Comparison of ENCODE assay signal across 34 cellular contexts in genomic region chr2:150669492-150669891, GRCh38.
DNase-seq lines count a peak whose midpoint lies in the region; ATAC-seq, FAIRE-seq and TF ChIP-seq lines count a peak whose summit lies in the region.
"Had no signal": no experiment of that assay in that cellular context is flagged by ENCODE, and none has a peak within 500 bp of the region (broad histone marks: within the 10 kb centered on the region; RNA-seq: fewer than 3 reads in every experiment).

No MANE protein-coding gene starts in this region.

- no peak overlapping the region for H4K8ac ChIP-seq in IMR-90 (ENCODE audit: low read depth in 2 of 2, low read length in 2 of 2)

- TF ChIP-seq CTCF in A549 (IDR thresholded peaks at IDR 0.05), result no peak
- no peak for TF ChIP-seq CTCF in HEK293 (tag by site-specific recombination; IDR thresholded peaks at IDR 0.05)
- no peak for TF ChIP-seq CTCF in IMR-90 (conservative IDR thresholded peaks at IDR 0.05; ENCODE audit: low read depth, low read length)

- H3K9me3 Mint-ChIP-seq in stimulated activated effector memory CD8-positive, alpha-beta T cell treated with anti-CD3 and anti-CD28 coated beads, Interleukin-12 subunit alpha, Interleukin-12 subunit beta, amount 100 ng/mL, for 72 hours, result peaks cover 3% of the 10 kb centered on the region
- H3K9me3 Mint-ChIP-seq: CD4-positive, alpha-beta T cell had no signal

- no peak for TF ChIP-seq RAD21 in A549 (conservative IDR thresholded peaks at IDR 0.05 in 1 of 2, IDR thresholded peaks at IDR 0.05 in 1 of 2)
- TF ChIP-seq RAD21 in IMR-90 (IDR thresholded peaks at IDR 0.05; ENCODE audit: low read length), result no peak

- no peak overlapping the region for H3K9ac ChIP-seq in IMR-90 (ENCODE audit: low read depth, low read length)
- H3K9ac ChIP-seq: BLaER1; BLaER1 treated with 17β-estradiol and CSF1 and Interleukin-3, amounts not matched to agents 10 nM and 100 nM had no signal

- no peak overlapping the region for H3K14ac ChIP-seq in IMR-90 (replicated peaks; ENCODE audit: low read depth, low read length)

- no peak overlapping the region for H3K4me3 Mint-ChIP-seq in stimulated activated effector memory CD8-positive, alpha-beta T cell treated with anti-CD3 and anti-CD28 coated beads, Interleukin-12 subunit alpha, Interleukin-12 subunit beta, amount 100 ng/mL, for 72 hours
- H3K4me3 Mint-ChIP-seq: B cell; CD14-positive monocyte; CD4-positive, alpha-beta memory T cell; CD4-positive, alpha-beta T cell; CD4-positive, CD25-positive, alpha-beta regulatory T cell; CD8-positive, alpha-beta memory T cell; CD8-positive, alpha-beta T cell had no signal

- no peaks in the 10 kb centered on the region for H3K4me1 ChIP-seq in A549
- H3K4me1 ChIP-seq in HEK293 (ENCODE audit: control insufficient read depth, insufficient read depth, low read length), result no peaks in the 10 kb centered on the region
- H3K4me1 ChIP-seq in IMR-90 (ENCODE audit: control insufficient read depth, insufficient read depth, low read length), result no peaks in the 10 kb centered on the region
- H3K4me1 ChIP-seq: BE2C; BLaER1; BLaER1 treated with 17β-estradiol and CSF1 and Interleukin-3, amounts not matched to agents 10 nM and 100 nM; Caco-2 had no signal

- H3K79me1 ChIP-seq in IMR-90 (ENCODE audit: low read depth in 1 of 2, low read length in 2 of 2), result no peaks in the 10 kb centered on the region

- no peak overlapping the region for H3K27ac Mint-ChIP-seq in stimulated activated effector memory CD8-positive, alpha-beta T cell treated with anti-CD3 and anti-CD28 coated beads, Interleukin-12 subunit alpha, Interleukin-12 subunit beta, amount 100 ng/mL, for 72 hours
- H3K27ac Mint-ChIP-seq: B cell; CD14-positive monocyte; CD4-positive, alpha-beta memory T cell; CD4-positive, alpha-beta T cell; CD4-positive, CD25-positive, alpha-beta regulatory T cell; CD8-positive, alpha-beta memory T cell; CD8-positive, alpha-beta T cell had no signal

- intact Hi-C loops in IMR-90 (cut with micrococcal nuclease), result no loop called here

- no peak overlapping the region for H2BK15ac ChIP-seq in IMR-90 (ENCODE audit: low read depth, low read length)

- H3K18ac ChIP-seq in IMR-90 (ENCODE audit: low read depth, low read length), result no peak overlapping the region

- no peak overlapping the region for H2BK5ac ChIP-seq in IMR-90 (ENCODE audit: low read depth, low read length, poor library complexity, severe bottlenecking)

- TF ChIP-seq POLR2A in A549 (IDR thresholded peaks at IDR 0.05; ENCODE audit: low read length) (no peak), IMR-90 (IDR thresholded peaks at IDR 0.05; ENCODE audit: low read depth, low read length) (no peak)

- DNase-seq in A549 (ENCODE audit: low read depth in 1 of 2, low spot score in 1 of 2) (no peak), IMR-90 (no peak), middle frontal gyrus (ENCODE audit: extremely low spot score, low spot score) (no peak), NAMALWA (ENCODE audit: low spot score) (no peak)
- no peak for DNase-seq in stimulated activated effector memory CD8-positive, alpha-beta T cell treated with anti-CD3 and anti-CD28 coated beads, Interleukin-12 subunit alpha, Interleukin-12 subunit beta, amount 100 ng/mL, for 72 hours (ENCODE audit: low spot score in 2 of 2)
- DNase-seq: 8988T; ACHN; AML-193; BE2C; C1 segment of cervical spinal cord; Caco-2; Calu3; CD4-positive, alpha-beta memory T cell; CD4-positive, alpha-beta T cell; CD4-positive, CD25-positive, alpha-beta regulatory T cell; CD8-positive, alpha-beta memory T cell; CD8-positive, alpha-beta T cell; COR-L47; DMS 273 treated with DMSO at 0.1 percent for 48 hours; DMS153; DMS53; DMS79; DMS79 treated with DMSO at 0.1 percent for 48 hours; DND-41; EL had no signal

- no peak overlapping the region for H3K23ac ChIP-seq in IMR-90 (ENCODE audit: low read depth, low read length)

- POLR2A ChIA-PET in A549 (lab: Yijun Ruan, JAX) (no interaction called here), HEK293 (lab: Yijun Ruan, JAX) (no interaction called here), IMR-90 (lab: Charles Lee; ENCODE audit: unreplicated experiment) (no interaction called here)

- H3K4me2 ChIP-seq in A549 (no peak overlapping the region), IMR-90 (ENCODE audit: low read depth, low read length) (no peak overlapping the region)
- H3K4me2 ChIP-seq: BLaER1; BLaER1 treated with 17β-estradiol and CSF1 and Interleukin-3, amounts not matched to agents 10 nM and 100 nM had no signal

- H3K9me3 ChIP-seq in A549 (no peaks in the 10 kb centered on the region), HEK293 (ENCODE audit: control insufficient read depth, insufficient read depth, low read depth, low read length) (no peaks in the 10 kb centered on the region), IMR-90 (ENCODE audit: control insufficient read depth, insufficient read depth, low read length) (no peaks in the 10 kb centered on the region)
- H3K9me3 ChIP-seq: BE2C; BLaER1; BLaER1 treated with 17β-estradiol and CSF1 and Interleukin-3, amounts not matched to agents 10 nM and 100 nM; Caco-2 had no signal

- H3K36me3 Mint-ChIP-seq in stimulated activated effector memory CD8-positive, alpha-beta T cell treated with anti-CD3 and anti-CD28 coated beads, Interleukin-12 subunit alpha, Interleukin-12 subunit beta, amount 100 ng/mL, for 72 hours, result no peaks in the 10 kb centered on the region
- H3K36me3 Mint-ChIP-seq: CD14-positive monocyte; CD4-positive, alpha-beta memory T cell; CD4-positive, CD25-positive, alpha-beta regulatory T cell; CD8-positive, alpha-beta memory T cell; CD8-positive, alpha-beta T cell had no signal

- H4K5ac ChIP-seq in IMR-90 (ENCODE audit: low read depth, low read length), result no peak overlapping the region

- H3K4me1 Mint-ChIP-seq in stimulated activated effector memory CD8-positive, alpha-beta T cell treated with anti-CD3 and anti-CD28 coated beads, Interleukin-12 subunit alpha, Interleukin-12 subunit beta, amount 100 ng/mL, for 72 hours, result no peaks in the 10 kb centered on the region
- H3K4me1 Mint-ChIP-seq: B cell; CD14-positive monocyte; CD4-positive, alpha-beta memory T cell; CD4-positive, CD25-positive, alpha-beta regulatory T cell; CD8-positive, alpha-beta memory T cell had no signal

- FAIRE-seq in A549 (lab: Jason Lieb, UNC), result no peak
- FAIRE-seq: A204.1, D721Med had no signal

- no peak overlapping the region for H3K27ac ChIP-seq in A549
- no peak overlapping the region for H3K27ac ChIP-seq in HEK293 (ENCODE audit: extremely low read depth, low read depth, low read length)
- H3K27ac ChIP-seq in IMR-90 (ENCODE audit: insufficient read depth, low read length), result no peak overlapping the region
- H3K27ac ChIP-seq: 22Rv1; BLaER1; BLaER1 treated with 17β-estradiol and CSF1 and Interleukin-3, amounts not matched to agents 10 nM and 100 nM; C4-2B had no signal

- H2AFZ ChIP-seq in IMR-90 (replicated peaks; ENCODE audit: low read length, poor library complexity), result no peak overlapping the region

- no peak overlapping the region for H2AK5ac ChIP-seq in IMR-90 (ENCODE audit: low read depth, low read length)

- H4K91ac ChIP-seq in IMR-90 (ENCODE audit: insufficient read depth, low read depth, low read length), result no peak overlapping the region

- ATAC-seq in A549 (no peak), IMR-90 (ENCODE audit: low read depth) (no peak)
- no peak for ATAC-seq in stimulated activated effector memory CD8-positive, alpha-beta T cell treated with anti-CD3 and anti-CD28 coated beads, Interleukin-12 subunit alpha, Interleukin-12 subunit beta, amount 100 ng/mL, for 72 hours
- ATAC-seq: CD8-positive, alpha-beta T cell had no signal

- H3K4me3 ChIP-seq in A549 (no peak overlapping the region), HEK293 (ENCODE audit: low read depth, low read length) (no peak overlapping the region), IMR-90 (ENCODE audit: insufficient read depth, low read depth, low read length) (no peak overlapping the region)
- H3K4me3 ChIP-seq: BLaER1; BLaER1 treated with 17β-estradiol and CSF1 and Interleukin-3, amounts not matched to agents 10 nM and 100 nM had no signal

- CTCF ChIA-PET in A549 (lab: Yijun Ruan, JAX), result no interaction called here
- CTCF ChIA-PET in HEK293 (lab: Yijun Ruan, JAX), result no interaction called here
- CTCF ChIA-PET in IMR-90 (lab: Yijun Ruan, JAX), result no interaction called here

- no peak overlapping the region for H2BK120ac ChIP-seq in IMR-90 (ENCODE audit: low read depth, low read length)

- H3K56ac ChIP-seq in IMR-90 (ENCODE audit: extremely low read depth, insufficient read depth, low read length), result no peak overlapping the region

- H3K36me3 ChIP-seq in HEK293 (ENCODE audit: control insufficient read depth in 2 of 2, insufficient read depth in 1 of 2, low read length in 2 of 2) (no peaks in the 10 kb centered on the region), IMR-90 (ENCODE audit: control insufficient read depth, insufficient read depth, low read length) (no peaks in the 10 kb centered on the region)
- H3K36me3 ChIP-seq: BE2C; BLaER1; BLaER1 treated with 17β-estradiol and CSF1 and Interleukin-3, amounts not matched to agents 10 nM and 100 nM had no signal

- H2AK9ac ChIP-seq in IMR-90 (replicated peaks; ENCODE audit: low read depth, low read length, poor library complexity), result no peak overlapping the region

- no peak for TF ChIP-seq EP300 in A549 (IDR thresholded peaks at IDR 0.05)

- in situ Hi-C loops in IMR-90 (cut with MboI; ENCODE audit: low sequenced_read_pairs), result no loop called here

- no peaks in the 10 kb centered on the region for H3K9me1 ChIP-seq in IMR-90 (ENCODE audit: insufficient read depth, low read length)

- BruUV-seq in IMR-90 (replicated peaks; lab: Mats Ljungman, UMichigan), result no TSS peak

- dilution Hi-C loops in IMR-90 (cut with HindIII; ENCODE audit: low sequenced_read_pairs, unreplicated experiment), result no loop called here

- 0 out of 2 replicates have a peak overlapping the region, but pooled peaks have one; percentile 27 for H3K4ac ChIP-seq in IMR-90 (ENCODE audit: low read depth, low read length)

- no peaks in the 10 kb centered on the region for H3K27me3 ChIP-seq in IMR-90 (ENCODE audit: control insufficient read depth, insufficient read depth, low read length)
- H3K27me3 ChIP-seq: BE2C; BLaER1; BLaER1 treated with 17β-estradiol and CSF1 and Interleukin-3, amounts not matched to agents 10 nM and 100 nM had no signal

- WGBS in A549 (ENCODE audit: missing lambda C conversion rate), result 52% methylated on average over 3 of the region's 3 CpGs
- no CpG with 5 or more reads among the region's 3 CpGs for WGBS in IMR-90 (ENCODE audit: extremely low coverage in 2 of 2, insufficient read length in 1 of 2), 2 experiments

- no peaks in the 10 kb centered on the region for H4K20me1 ChIP-seq in IMR-90 (ENCODE audit: insufficient read depth, low read length)
- H4K20me1 ChIP-seq: BLaER1; BLaER1 treated with 17β-estradiol and CSF1 and Interleukin-3, amounts not matched to agents 10 nM and 100 nM had no signal

- no peak overlapping the region for H2BK20ac ChIP-seq in IMR-90 (ENCODE audit: low read depth, low read length)

TF ChIP-seq in A549, 52 proteins besides CTCF, POLR2A, EP300 and RAD21:
- TF ChIP-seq ZC3H11A (IDR thresholded peaks at IDR 0.05) (peak; percentile 40), EHMT2 (IDR thresholded peaks at IDR 0.05; ENCODE audit: low read depth) (no peak)
